ENCODE assay signal across 7 cellular contexts in genomic region chr13:114110830-114111189, GRCh38. TPM values are rescaled to one million over a fixed set of nuclear protein-coding genes. Genes with fewer than 3 reads are reported as not detected.
DNase-seq lines count a peak whose midpoint lies in the region; ATAC-seq, FAIRE-seq and TF ChIP-seq lines count a peak whose summit lies in the region.
"Not testable (repeated sequence)": the region's sequence is repeated elsewhere in the genome, so short reads cannot be mapped to it uniquely, and the experiment has no call there.

No MANE protein-coding gene starts in this region.

- H3K27ac ChIP-seq in HL-60 (replicated peaks) (peak overlapping the region; percentile 80), RWPE1 (peak overlapping the region; percentile 38), esophagus squamous epithelium (peak overlapping the region; percentile 15 to 78 (median 58)), spleen (peak overlapping the region; percentile 45 to 88 (median 62))
- not testable (repeated sequence) for H3K27ac ChIP-seq in GM12878 (ENCODE audit: control insufficient read depth, insufficient read depth)

- H3K36me3 ChIP-seq in GM12878 (ENCODE audit: control insufficient read depth in 2 of 2, insufficient read depth in 2 of 2, low read length in 1 of 2); esophagus squamous epithelium: not testable (repeated sequence)
- peaks cover 0 to 45% (median 0%) of the 10 kb centered on the region in 6 donors for H3K36me3 ChIP-seq in spleen

- not testable (repeated sequence) for TF ChIP-seq POLR2A in GM12878 (IDR thresholded peaks at IDR 0.05; ENCODE audit: low read depth, low read length); esophagus squamous epithelium (IDR thresholded peaks at IDR 0.05); spleen (IDR thresholded peaks at IDR 0.05)

- not testable (repeated sequence) for H3K9me3 ChIP-seq in GM12878 (replicated peaks; ENCODE audit: control insufficient read depth, insufficient read depth, low read length); esophagus squamous epithelium; spleen

- H3K4me1 ChIP-seq in GM12878 (ENCODE audit: control insufficient read depth, insufficient read depth, low read length): not testable (repeated sequence)
- peaks cover 0 to 66% (median 29%) of the 10 kb centered on the region in 3 donors for H3K4me1 ChIP-seq in esophagus squamous epithelium
- H3K4me1 ChIP-seq in spleen: peaks cover 35 to 92% (median 70%) of the 10 kb centered on the region in 6 donors

- not testable (repeated sequence) for H3K27me3 Mint-ChIP-seq in activated T-cell treated with anti-CD3 and anti-CD28 coated beads, Interleukin-2, amount 50 U/mL, for 24 hours; natural killer cell (ENCODE audit: low read depth in 2 of 2)

- BruUV-seq in GM12878 (replicated peaks; lab: Mats Ljungman, UMichigan): not testable (repeated sequence)

- POLR2A ChIA-PET in RWPE1 (lab: Yijun Ruan, JAX; ENCODE audit: low non-redundant PET): not testable (repeated sequence)
- POLR2A ChIA-PET in GM12878 (lab: Charles Lee): interaction anchor here (0.7 kb wide), 1 partner anchor 116 kb away, joined by 3 read pairs; no protein-coding TSS in a partner anchor

- not testable (repeated sequence) for H3K27me3 ChIP-seq in HL-60 (ENCODE audit: insufficient read depth, poor library complexity, severe bottlenecking); GM12878 (replicated peaks in 1 of 2; ENCODE audit: control insufficient read depth in 2 of 2, insufficient read depth in 2 of 2, low read length in 1 of 2); esophagus squamous epithelium; spleen (replicated peaks in 1 of 7)

- CTCF ChIA-PET in RWPE1 (lab: Yijun Ruan, JAX): interaction anchor here (0.6 kb wide), 3 partner anchors 17 to 115 kb away, joined by 3 to 4 read pairs (median 3); no protein-coding TSS in a partner anchor
- CTCF ChIA-PET in GM12878 (lab: Yijun Ruan, JAX): not testable (repeated sequence)

- TF ChIP-seq CTCF in HL-60 (IDR thresholded peaks at IDR 0.05; ENCODE audit: insufficient read depth, low read length); RWPE1 (conservative IDR thresholded peaks at IDR 0.05; ENCODE audit: low read depth); GM12878 (IDR thresholded peaks at IDR 0.05 in 2 of 3, conservative IDR thresholded peaks at IDR 0.05 in 1 of 3; ENCODE audit: control insufficient read depth in 2 of 3, extremely low read depth in 1 of 3, insufficient read depth in 1 of 3, low read depth in 3 of 3, low read length in 3 of 3); esophagus squamous epithelium (IDR thresholded peaks at IDR 0.05); natural killer cell (IDR thresholded peaks at IDR 0.05): not testable (repeated sequence)
- TF ChIP-seq CTCF in spleen (IDR thresholded peaks at IDR 0.05 in 8 of 11, conservative IDR thresholded peaks at IDR 0.05 in 3 of 11): peak in 1 of 11 experiments; percentile 9

- not testable (repeated sequence) for FAIRE-seq in GM12878 (lab: Jason Lieb, UNC)

- peak overlapping the region; percentile 13; the same call in 1 of the 2 replicates for H3K4me2 ChIP-seq in GM12878 (ENCODE audit: control insufficient read depth, insufficient read depth)

- SMC1A ChIA-PET in GM12878 (lab: Charles Lee; ENCODE audit: uncharacterized antibody, unreplicated experiment): not testable (repeated sequence)

- not testable (repeated sequence) for H4K20me1 ChIP-seq in GM12878 (ENCODE audit: control insufficient read depth, insufficient read depth)

- RAD21 ChIA-PET in GM12878 (lab: Charles Lee; ENCODE audit: unreplicated experiment): not testable (repeated sequence)

- not testable (repeated sequence) for TF ChIP-seq RAD21 in GM12878 (IDR thresholded peaks at IDR 0.05; ENCODE audit: insufficient read depth, low read depth, low read length)

- not testable (repeated sequence) for H3K79me2 ChIP-seq in GM12878 (ENCODE audit: control insufficient read depth, insufficient read depth, low read length)

- peaks cover 81% of the 10 kb centered on the region for H3K4me1 Mint-ChIP-seq in activated T-cell treated with anti-CD3 and anti-CD28 coated beads, Interleukin-2, amount 50 U/mL, for 24 hours (ENCODE audit: low read depth)
- H3K4me1 Mint-ChIP-seq in natural killer cell: peaks cover 74 to 85% of the 10 kb centered on the region in 2 donors

- in situ Hi-C loops in GM12878 (cut with MboI): not testable (repeated sequence)

- not testable (repeated sequence) for H3K4me3 ChIP-seq in HL-60 (replicated peaks; ENCODE audit: insufficient read depth, low read length); GM12878
- peak overlapping the region in 1 of 4 donors; percentile 27 for H3K4me3 ChIP-seq in esophagus squamous epithelium
- H3K4me3 ChIP-seq in spleen: peak overlapping the region in 2 of 8 donors; percentile 6 to 51

- peak overlapping the region; percentile 97 for H3K27ac Mint-ChIP-seq in activated T-cell treated with anti-CD3 and anti-CD28 coated beads, Interleukin-2, amount 50 U/mL, for 24 hours
- peak overlapping the region; percentile 95 to 100 for H3K27ac Mint-ChIP-seq in natural killer cell

- not testable (repeated sequence) for H3K9me3 Mint-ChIP-seq in activated T-cell treated with anti-CD3 and anti-CD28 coated beads, Interleukin-2, amount 50 U/mL, for 24 hours; natural killer cell

- H3K4me3 Mint-ChIP-seq in activated T-cell treated with anti-CD3 and anti-CD28 coated beads, Interleukin-2, amount 50 U/mL, for 24 hours: peak overlapping the region; percentile 81
- H3K4me3 Mint-ChIP-seq in natural killer cell: peak overlapping the region; percentile 86

- H3K36me3 Mint-ChIP-seq in activated T-cell treated with anti-CD3 and anti-CD28 coated beads, Interleukin-2, amount 50 U/mL, for 24 hours (ENCODE audit: low read depth): peaks cover 37% of the 10 kb centered on the region
- not testable (repeated sequence) for H3K36me3 Mint-ChIP-seq in natural killer cell

- intact Hi-C loops in GM12878 (cut with micrococcal nuclease; ENCODE audit: unreplicated experiment); esophagus squamous epithelium (cut with DNase I); natural killer cell (cut with micrococcal nuclease); spleen (cut with DNase I; ENCODE audit: low total_unique reads): not testable (repeated sequence)

- ATAC-seq in GM12878, natural killer cell: not testable (repeated sequence)

- not testable (repeated sequence) for TF ChIP-seq EP300 in GM12878 (IDR thresholded peaks at IDR 0.05; ENCODE audit: borderline replicate concordance in 1 of 2, control insufficient read depth in 1 of 2, low read depth in 2 of 2, low read length in 2 of 2)

- not testable (repeated sequence) for H2AFZ ChIP-seq in GM12878 (ENCODE audit: control insufficient read depth, low read depth, low read length)

- not testable (repeated sequence) for H3K9ac ChIP-seq in GM12878 (ENCODE audit: control insufficient read depth, insufficient read depth, low read length)

- WGBS in GM12878 (ENCODE audit: insufficient coverage, insufficient replicate concordance, low lambda C conversion rate, missing lambda C conversion rate): 41% methylated on average over 12 of the region's 18 CpGs
- WGBS in esophagus squamous epithelium, 2 donors: 48 to 54% methylated on average over 7 to 14 of the region's 18 CpGs
- 40 to 57% (median 54%) methylated on average over 14 to 18 of the region's 18 CpGs for WGBS in spleen, 5 donors

- DNase-seq in HL-60 (ENCODE audit: low read depth in 1 of 2, low spot score in 1 of 2); RWPE1 (ENCODE audit: low spot score); activated T-cell treated with anti-CD3 and anti-CD28 coated beads, Interleukin-2, amount 50 U/mL, for 24 hours; GM12878 (ENCODE audit: low read depth, low spot score); esophagus squamous epithelium (lab: John Stamatoyannopoulos, UW); natural killer cell; spleen: not testable (repeated sequence)

RNA-seq across cellular contexts. Expression of gene RASA3, which starts 21.6 kb away (rescaled TPM):
- 26.7 and 27.7 TPM in 2 replicates for total RNA-seq in GM12878 (2013; cell fraction: nucleolus; rRNA removed)
- total RNA-seq in GM12878 (2014; rRNA removed) (18.2 and 19.1 TPM in 2 replicates), GM12878 (2014; rRNA removed; fragmentation: Illumina TruSeq; extraction: Trizol) (14.6 and 16.6 TPM in 2 replicates), GM12878 (2021) (29.4 and 33.9 TPM in 2 replicates), esophagus squamous epithelium (1 to 10 TPM; 1.4 to 8.8 (median 3.1) TPM), natural killer cell (100 to 1,000 TPM; 252 to 277 (median 274) TPM), spleen (10 to 100 TPM; 35.9 to 52.8 (median 52.0) TPM)
- polyA plus RNA-seq in GM12878 (2011; ENCODE audit: low read depth): 6.4 TPM
- polyA plus RNA-seq in GM12878 (2011; rRNA removed) (10.5 and 15.0 TPM in 2 replicates), GM12878 (2014; fragmentation: Illumina TruSeq; extraction: Trizol) (13.8 and 19.8 TPM in 2 replicates), GM12878 (2014; fragmentation: Nextera tagmentation; extraction: Ambion mirVana) (1 to 10 TPM in 1 of 2 experiments, under 1 TPM in 1; 0.79 to 2.1 TPM), GM12878 (2014; rRNA removed) (28.5 and 29.0 TPM in 2 replicates), GM12878 (2016; fragmentation: Nextera tagmentation; extraction: Ambion mirVana) (10 to 100 TPM; 16.5 to 18.6 TPM), spleen (10 to 100 TPM; 11.7 to 17.2 (median 12.1) TPM)
- 15.9 and 18.4 TPM in 2 replicates for polyA plus RNA-seq in GM12878 (2011; cell fraction: cytosol; rRNA removed)
- polyA plus RNA-seq in GM12878 (2011; cell fraction: nucleus; rRNA removed): 30.3 and 33.9 TPM in 2 replicates
- 13.9 and 16.8 TPM in 2 replicates for polyA plus RNA-seq in GM12878 (2012)
- polyA minus RNA-seq in GM12878 (2011; rRNA and poly(A)+ RNA removed): 11.9 and 19.9 TPM in 2 replicates
- 7.7 and 7.9 TPM in 2 replicates for polyA minus RNA-seq in GM12878 (2011; cell fraction: cytosol; rRNA and poly(A)+ RNA removed)
- 7.3 and 11.3 TPM in 2 replicates for polyA minus RNA-seq in GM12878 (2011; cell fraction: nucleus; rRNA and poly(A)+ RNA removed)

Comparison
In these comparisons a context has a peak if more than half of its experiments do, and no peak if none do; other contexts are left out.
1. RNA of gene RASA3, which starts 21.6 kb away (total RNA-seq): 252 to 277 TPM in natural killer cell; 35.9 to 52.8 TPM in spleen, 14.6 to 33.9 TPM in GM12878 and 1.4 to 8.8 TPM in esophagus squamous epithelium; every median in the first group is over 4 times any median in the second.